2 cellular contexts compared by ENCODE assay signal in the genomic region with DNA sequence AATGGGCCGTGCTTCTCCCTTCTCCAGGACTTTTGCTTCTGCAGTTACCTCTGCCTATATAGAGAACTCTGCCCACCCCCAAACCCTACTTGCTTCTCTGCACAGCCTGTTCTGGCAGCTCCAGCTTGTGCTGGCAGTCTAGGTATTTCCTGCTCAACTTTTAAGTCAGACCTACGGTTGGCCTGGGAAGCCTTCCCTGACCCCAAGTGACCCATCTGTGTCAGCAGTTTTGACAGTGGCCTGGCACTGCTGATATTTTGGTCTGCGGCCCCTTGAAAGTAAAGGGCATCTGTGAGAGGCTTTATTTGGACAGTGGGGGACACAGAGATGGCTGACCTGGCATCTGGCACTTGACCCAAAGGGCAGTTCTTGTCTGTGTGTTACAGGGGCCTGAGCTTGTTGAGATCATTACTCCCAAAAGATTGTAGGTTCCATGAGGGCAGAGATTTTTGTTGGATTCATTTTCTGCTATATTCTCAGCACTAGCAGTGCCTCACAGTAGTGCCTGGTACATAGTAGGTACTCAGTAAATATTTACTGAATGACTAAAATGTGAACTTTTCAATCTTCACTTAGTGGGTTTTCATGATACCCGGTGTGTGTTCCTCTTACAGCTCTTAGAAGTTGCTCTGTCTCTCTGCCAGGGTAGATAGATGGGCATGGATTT.
TF ChIP-seq lines count a peak whose summit lies in the region.

No MANE protein-coding gene starts in this region.

TF ChIP-seq in GM12878, 131 proteins besides CTCF, POLR2A, EP300 and RAD21 (continues in another document):
- no peak for TF ChIP-seq YY1 (IDR thresholded peaks at IDR 0.05; ENCODE audit: low read depth, low read length)
- no peak for TF ChIP-seq ZBTB11 (CRISPR knock-in tag; IDR thresholded peaks at IDR 0.05)
- TF ChIP-seq, protein P1, sequence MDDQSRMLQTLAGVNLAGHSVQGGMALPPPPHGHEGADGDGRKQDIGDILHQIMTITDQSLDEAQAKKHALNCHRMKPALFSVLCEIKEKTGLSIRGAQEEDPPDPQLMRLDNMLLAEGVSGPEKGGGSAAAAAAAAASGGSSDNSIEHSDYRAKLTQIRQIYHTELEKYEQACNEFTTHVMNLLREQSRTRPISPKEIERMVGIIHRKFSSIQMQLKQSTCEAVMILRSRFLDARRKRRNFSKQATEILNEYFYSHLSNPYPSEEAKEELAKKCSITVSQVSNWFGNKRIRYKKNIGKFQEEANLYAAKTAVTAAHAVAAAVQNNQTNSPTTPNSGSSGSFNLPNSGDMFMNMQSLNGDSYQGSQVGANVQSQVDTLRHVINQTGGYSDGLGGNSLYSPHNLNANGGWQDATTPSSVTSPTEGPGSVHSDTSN (IDR thresholded peaks at IDR 0.05; ENCODE audit: insufficient replicate concordance, low read depth, low read length) = no peak
- TF ChIP-seq CEBPB (IDR thresholded peaks at IDR 0.05; ENCODE audit: borderline replicate concordance in 1 of 2, low read depth in 2 of 2, low read length in 2 of 2) = no peak
- TF ChIP-seq SP1 (IDR thresholded peaks at IDR 0.05; ENCODE audit: low read depth, low read length) = no peak
- TF ChIP-seq LARP7 (IDR thresholded peaks at IDR 0.05) = no peak
- no peak for TF ChIP-seq BMI1 (IDR thresholded peaks at IDR 0.05; ENCODE audit: borderline replicate concordance)
- no peak for TF ChIP-seq SPI1 (IDR thresholded peaks at IDR 0.05; ENCODE audit: borderline replicate concordance, insufficient read depth, low read depth, low read length)
- TF ChIP-seq E2F8 (IDR thresholded peaks at IDR 0.05; ENCODE audit: low read depth, partially characterized antibody) = no peak
- TF ChIP-seq, protein P2, sequence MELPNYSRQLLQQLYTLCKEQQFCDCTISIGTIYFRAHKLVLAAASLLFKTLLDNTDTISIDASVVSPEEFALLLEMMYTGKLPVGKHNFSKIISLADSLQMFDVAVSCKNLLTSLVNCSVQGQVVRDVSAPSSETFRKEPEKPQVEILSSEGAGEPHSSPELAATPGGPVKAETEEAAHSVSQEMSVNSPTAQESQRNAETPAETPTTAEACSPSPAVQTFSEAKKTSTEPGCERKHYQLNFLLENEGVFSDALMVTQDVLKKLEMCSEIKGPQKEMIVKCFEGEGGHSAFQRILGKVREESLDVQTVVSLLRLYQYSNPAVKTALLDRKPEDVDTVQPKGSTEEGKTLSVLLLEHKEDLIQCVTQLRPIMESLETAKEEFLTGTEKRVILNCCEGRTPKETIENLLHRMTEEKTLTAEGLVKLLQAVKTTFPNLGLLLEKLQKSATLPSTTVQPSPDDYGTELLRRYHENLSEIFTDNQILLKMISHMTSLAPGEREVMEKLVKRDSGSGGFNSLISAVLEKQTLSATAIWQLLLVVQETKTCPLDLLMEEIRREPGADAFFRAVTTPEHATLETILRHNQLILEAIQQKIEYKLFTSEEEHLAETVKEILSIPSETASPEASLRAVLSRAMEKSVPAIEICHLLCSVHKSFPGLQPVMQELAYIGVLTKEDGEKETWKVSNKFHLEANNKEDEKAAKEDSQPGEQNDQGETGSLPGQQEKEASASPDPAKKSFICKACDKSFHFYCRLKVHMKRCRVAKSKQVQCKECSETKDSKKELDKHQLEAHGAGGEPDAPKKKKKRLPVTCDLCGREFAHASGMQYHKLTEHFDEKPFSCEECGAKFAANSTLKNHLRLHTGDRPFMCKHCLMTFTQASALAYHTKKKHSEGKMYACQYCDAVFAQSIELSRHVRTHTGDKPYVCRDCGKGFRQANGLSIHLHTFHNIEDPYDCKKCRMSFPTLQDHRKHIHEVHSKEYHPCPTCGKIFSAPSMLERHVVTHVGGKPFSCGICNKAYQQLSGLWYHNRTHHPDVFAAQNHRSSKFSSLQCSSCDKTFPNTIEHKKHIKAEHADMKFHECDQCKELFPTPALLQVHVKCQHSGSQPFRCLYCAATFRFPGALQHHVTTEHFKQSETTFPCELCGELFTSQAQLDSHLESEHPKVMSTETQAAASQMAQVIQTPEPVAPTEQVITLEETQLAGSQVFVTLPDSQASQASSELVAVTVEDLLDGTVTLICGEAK (IDR thresholded peaks at IDR 0.05; ENCODE audit: borderline replicate concordance) = no peak
- TF ChIP-seq SMARCA5 (IDR thresholded peaks at IDR 0.05) = no peak
- TF ChIP-seq YBX1 (IDR thresholded peaks at IDR 0.05) = no peak
- TF ChIP-seq BCL11A (IDR thresholded peaks at IDR 0.05; ENCODE audit: low read depth, low read length) = no peak
- TF ChIP-seq MXI1 (IDR thresholded peaks at IDR 0.05; ENCODE audit: low read depth, low read length) = no peak

TF ChIP-seq in GM12891, 5 proteins besides CTCF, POLR2A, EP300 and RAD21:
- TF ChIP-seq SPI1 (IDR thresholded peaks at IDR 0.05; ENCODE audit: low read depth, low read length) (no peak), POU2F2 (IDR thresholded peaks at IDR 0.05; ENCODE audit: low read depth, low read length) (no peak), TAF1 (IDR thresholded peaks at IDR 0.05; ENCODE audit: low read depth, low read length) (no peak), POLR2AphosphoS5 (IDR thresholded peaks at IDR 0.05; ENCODE audit: low read depth, low read length) (no peak), PAX5 (IDR thresholded peaks at IDR 0.05; ENCODE audit: insufficient read depth, low read length, severe bottlenecking) (no peak)
